In the genomic region with DNA sequence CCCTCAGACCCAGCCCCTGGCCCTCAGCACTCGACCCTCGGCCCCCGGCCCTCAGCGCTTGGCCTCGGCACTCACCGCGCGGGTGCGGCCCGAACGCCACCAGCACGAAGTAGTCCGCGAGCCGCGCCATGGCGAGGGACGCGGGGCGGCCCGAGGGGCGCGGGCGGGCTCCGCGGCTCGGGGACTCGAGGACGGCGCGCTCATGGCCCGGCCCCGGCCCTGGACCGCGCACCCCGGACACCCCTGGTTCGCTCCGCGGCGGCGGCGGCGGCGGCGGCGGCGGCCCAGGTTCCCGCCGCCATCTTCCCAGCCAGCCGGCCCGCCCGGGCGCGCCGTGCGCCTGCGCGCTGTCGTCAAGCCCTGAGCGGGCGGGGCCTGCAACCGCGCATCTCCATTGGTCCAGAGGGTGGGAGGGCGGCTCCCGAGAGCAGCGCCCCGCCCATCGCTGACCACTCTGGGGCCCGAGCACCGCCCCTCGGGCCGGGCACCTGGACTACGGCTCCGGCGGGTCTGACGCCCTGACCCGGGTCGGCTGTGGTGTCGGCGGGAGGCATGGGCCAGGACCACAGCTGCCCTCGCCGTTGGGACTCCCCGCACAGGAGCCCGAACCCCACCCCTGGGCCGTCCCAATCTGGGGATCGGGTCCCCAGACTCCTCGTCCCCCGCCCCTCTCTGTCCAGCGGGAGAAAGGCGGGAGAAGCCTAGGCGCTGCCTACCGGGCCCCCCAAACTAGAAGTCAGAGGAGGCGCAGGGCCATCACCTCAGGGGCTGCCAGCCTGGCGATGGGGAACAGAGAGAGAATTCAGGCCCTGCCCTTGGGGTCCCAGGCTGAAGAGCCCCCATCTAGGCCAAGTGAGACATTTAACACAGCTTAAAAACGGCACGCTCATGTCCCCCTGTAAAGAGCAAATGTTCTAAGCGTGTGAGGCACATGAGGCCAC, we compare ENCODE assay signal across 8 cellular contexts. TPM values are rescaled to one million over a fixed set of nuclear protein-coding genes. Genes with fewer than 3 reads are reported as not detected.
DNase-seq lines count a peak whose midpoint lies in the region; ATAC-seq and TF ChIP-seq lines count a peak whose summit lies in the region.

A gene with protein sequence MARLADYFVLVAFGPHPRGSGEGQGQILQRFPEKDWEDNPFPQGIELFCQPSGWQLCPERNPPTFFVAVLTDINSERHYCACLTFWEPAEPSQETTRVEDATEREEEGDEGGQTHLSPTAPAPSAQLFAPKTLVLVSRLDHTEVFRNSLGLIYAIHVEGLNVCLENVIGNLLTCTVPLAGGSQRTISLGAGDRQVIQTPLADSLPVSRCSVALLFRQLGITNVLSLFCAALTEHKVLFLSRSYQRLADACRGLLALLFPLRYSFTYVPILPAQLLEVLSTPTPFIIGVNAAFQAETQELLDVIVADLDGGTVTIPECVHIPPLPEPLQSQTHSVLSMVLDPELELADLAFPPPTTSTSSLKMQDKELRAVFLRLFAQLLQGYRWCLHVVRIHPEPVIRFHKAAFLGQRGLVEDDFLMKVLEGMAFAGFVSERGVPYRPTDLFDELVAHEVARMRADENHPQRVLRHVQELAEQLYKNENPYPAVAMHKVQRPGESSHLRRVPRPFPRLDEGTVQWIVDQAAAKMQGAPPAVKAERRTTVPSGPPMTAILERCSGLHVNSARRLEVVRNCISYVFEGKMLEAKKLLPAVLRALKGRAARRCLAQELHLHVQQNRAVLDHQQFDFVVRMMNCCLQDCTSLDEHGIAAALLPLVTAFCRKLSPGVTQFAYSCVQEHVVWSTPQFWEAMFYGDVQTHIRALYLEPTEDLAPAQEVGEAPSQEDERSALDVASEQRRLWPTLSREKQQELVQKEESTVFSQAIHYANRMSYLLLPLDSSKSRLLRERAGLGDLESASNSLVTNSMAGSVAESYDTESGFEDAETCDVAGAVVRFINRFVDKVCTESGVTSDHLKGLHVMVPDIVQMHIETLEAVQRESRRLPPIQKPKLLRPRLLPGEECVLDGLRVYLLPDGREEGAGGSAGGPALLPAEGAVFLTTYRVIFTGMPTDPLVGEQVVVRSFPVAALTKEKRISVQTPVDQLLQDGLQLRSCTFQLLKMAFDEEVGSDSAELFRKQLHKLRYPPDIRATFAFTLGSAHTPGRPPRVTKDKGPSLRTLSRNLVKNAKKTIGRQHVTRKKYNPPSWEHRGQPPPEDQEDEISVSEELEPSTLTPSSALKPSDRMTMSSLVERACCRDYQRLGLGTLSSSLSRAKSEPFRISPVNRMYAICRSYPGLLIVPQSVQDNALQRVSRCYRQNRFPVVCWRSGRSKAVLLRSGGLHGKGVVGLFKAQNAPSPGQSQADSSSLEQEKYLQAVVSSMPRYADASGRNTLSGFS (N-terminal part only) (minus strand): TSS at position 325 of the 941 bp plus-strand sequence. CDS start 195 bp downstream, at position 130.

- intact Hi-C loops in natural killer cell (cut with micrococcal nuclease) = loop anchor here (5.0 kb wide), 1 partner anchor 32 kb away; a partner anchor contains a TSS

- peaks cover 28 to 48% of the 10 kb centered on the region in 2 donors for H3K4me1 Mint-ChIP-seq in natural killer cell
- peaks cover 48 to 58% of the 10 kb centered on the region in 2 donors for H3K4me1 Mint-ChIP-seq in stimulated activated naive B cell treated with anti-CD40 and anti-IgM and Interleukin-4, amounts not matched to agents 10 μg/mL and 1 μg/mL and 100 μg/mL, for 72 hours

- ATAC-seq in GM21576 (IDR thresholded peaks at IDR 0.05; ENCODE audit: unreplicated experiment) = peak; percentile 58
- peak; percentile 84 to 92 (median 84) for ATAC-seq in natural killer cell
- peak; percentile 80 to 83 for ATAC-seq in stimulated activated naive B cell treated with anti-CD40 and anti-IgM and Interleukin-4, amounts not matched to agents 10 μg/mL and 1 μg/mL and 100 μg/mL, for 72 hours (replicated peaks)

- peak within 1 kb of the TSS; percentile 97 for H3K4me3 Mint-ChIP-seq in natural killer cell
- H3K4me3 Mint-ChIP-seq in stimulated activated naive B cell treated with anti-CD40 and anti-IgM and Interleukin-4, amounts not matched to agents 10 μg/mL and 1 μg/mL and 100 μg/mL, for 72 hours = peak within 1 kb of the TSS; percentile 88 to 93

- H3K36me3 Mint-ChIP-seq in natural killer cell = no peaks in the 10 kb centered on the region
- H3K36me3 Mint-ChIP-seq in stimulated activated naive B cell treated with anti-CD40 and anti-IgM and Interleukin-4, amounts not matched to agents 10 μg/mL and 1 μg/mL and 100 μg/mL, for 72 hours = peaks cover 1 to 7% of the 10 kb centered on the region in 2 donors

- H3K9me3 Mint-ChIP-seq in natural killer cell = no peaks in the 10 kb centered on the region
- H3K9me3 Mint-ChIP-seq in stimulated activated naive B cell treated with anti-CD40 and anti-IgM and Interleukin-4, amounts not matched to agents 10 μg/mL and 1 μg/mL and 100 μg/mL, for 72 hours = no peaks in the 10 kb centered on the region

- peak within 1 kb of the TSS; percentile 57 for H3K4me3 ChIP-seq in fibroblast of pulmonary artery (replicated peaks; ENCODE audit: low read depth, low read length)

- TF ChIP-seq CTCF in fibroblast of pulmonary artery (IDR thresholded peaks at IDR 0.05; ENCODE audit: low read length, missing control alignments) (no peak), natural killer cell (IDR thresholded peaks at IDR 0.05) (no peak)

- DNase-seq in DMS114 treated with DMSO at 0.1 percent for 48 hours (lab: John Stamatoyannopoulos, UW; ENCODE audit: unreplicated experiment) (peak; percentile 61), KG1 (lab: John Stamatoyannopoulos, UW) (peak; percentile 81), fibroblast of pulmonary artery (ENCODE audit: low read depth) (peak; percentile 88), natural killer cell (peak; percentile 90)
- peak; percentile 97 for DNase-seq in activated effector memory CD4-positive, alpha-beta T cell treated with anti-CD3 and anti-CD28 coated beads, Interleukin-2, amount 50 U/mL, for 16 hours
- DNase-seq in stimulated activated naive B cell treated with anti-CD40 and anti-IgM and Interleukin-4, amounts not matched to agents 10 μg/mL and 1 μg/mL and 100 μg/mL, for 72 hours = peak; percentile 86

- H3K27ac Mint-ChIP-seq in natural killer cell = peak within 1 kb of the TSS; percentile 79 to 84
- peak within 1 kb of the TSS; percentile 89 for H3K27ac Mint-ChIP-seq in stimulated activated naive B cell treated with anti-CD40 and anti-IgM and Interleukin-4, amounts not matched to agents 10 μg/mL and 1 μg/mL and 100 μg/mL, for 72 hours

- peaks cover 3 to 4% of the 10 kb centered on the region in 2 donors for H3K27me3 Mint-ChIP-seq in natural killer cell (ENCODE audit: low read depth in 2 of 2)
- peaks cover 4 to 6% of the 10 kb centered on the region in 2 donors for H3K27me3 Mint-ChIP-seq in stimulated activated naive B cell treated with anti-CD40 and anti-IgM and Interleukin-4, amounts not matched to agents 10 μg/mL and 1 μg/mL and 100 μg/mL, for 72 hours

- TF ChIP-seq POLR2A in Raji (IDR thresholded peaks at IDR 0.05; ENCODE audit: insufficient read depth, low read depth, low read length) = peak; percentile 35; the same call in 1 of the 2 replicates

RNA-seq across cellular contexts. Expression of the gene that starts here (rescaled TPM):
- total RNA-seq in natural killer cell = 100 to 1,000 TPM; 235 to 284 (median 242) TPM

Comparison
In these comparisons a context has a peak if more than half of its experiments do, and no peak if none do; other contexts are left out.
1. Peak in every context shown above with its lines: DNase-seq, ATAC-seq and H3K4me3 ChIP-seq.